1 cellular context compared by ENCODE assay signal in genomic region chr15:75751116-75751875, GRCh38.
TF ChIP-seq lines count a peak whose summit lies in the region.

No MANE protein-coding gene starts in this region.

TF ChIP-seq in WTC11, 78 proteins besides CTCF, POLR2A, EP300 and RAD21 (continued from another document):
- TF ChIP-seq ATF6 (CRISPR knock-in tag; IDR thresholded peaks at IDR 0.05) (no peak), ZNF263 (CRISPR knock-in tag; IDR thresholded peaks at IDR 0.05; ENCODE audit: low read depth) (no peak), RELA (CRISPR knock-in tag; IDR thresholded peaks at IDR 0.05; ENCODE audit: borderline replicate concordance) (no peak), ZNF232 (CRISPR knock-in tag; IDR thresholded peaks at IDR 0.05) (no peak), ZBTB43 (CRISPR knock-in tag; IDR thresholded peaks at IDR 0.05) (no peak), SMAD4 (CRISPR knock-in tag; IDR thresholded peaks at IDR 0.05) (no peak)
